15 cellular contexts compared by ENCODE assay signal in genomic region chr4:137310156-137310555, GRCh38.
DNase-seq lines count a peak whose midpoint lies in the region; ATAC-seq and TF ChIP-seq lines count a peak whose summit lies in the region.
"Had no signal": no experiment of that assay in that cellular context is flagged by ENCODE, and none has a peak within 500 bp of the region (broad histone marks: within the 10 kb centered on the region; RNA-seq: fewer than 3 reads in every experiment).

No MANE protein-coding gene starts in this region.

- no peaks in the 10 kb centered on the region for H3K27me3 Mint-ChIP-seq in HFFc6 (ENCODE audit: insufficient read depth)
- no peaks in the 10 kb centered on the region for H3K27me3 Mint-ChIP-seq in T-helper 2 cell treated with Interferon-gamma antibody and Interleukin-4, amounts not matched to agents 5 μg/mL and 100 μg/mL, for 36 hours (ENCODE audit: low read depth)
- H3K27me3 Mint-ChIP-seq: stimulated activated naive B cell treated with anti-CD40 and anti-IgM and Interleukin-4, amounts not matched to agents 10 μg/mL and 1 μg/mL and 100 μg/mL, for 72 hours had no signal

- H3K27ac Mint-ChIP-seq in HFFc6 = peak overlapping the region; percentile 74
- no peak overlapping the region for H3K27ac Mint-ChIP-seq in T-helper 2 cell treated with Interferon-gamma antibody and Interleukin-4, amounts not matched to agents 5 μg/mL and 100 μg/mL, for 36 hours
- H3K27ac Mint-ChIP-seq: H9; stimulated activated naive B cell treated with anti-CD40 and anti-IgM and Interleukin-4, amounts not matched to agents 10 μg/mL and 1 μg/mL and 100 μg/mL, for 72 hours had no signal

- peak overlapping the region; percentile 22 for H3K9ac ChIP-seq in skeletal muscle satellite cell (ENCODE audit: low read depth, low read length)
- H3K9ac ChIP-seq: BLaER1 treated with 17β-estradiol and CSF1 and Interleukin-3, amounts not matched to agents 10 nM and 100 nM had no signal

- H3K9me3 ChIP-seq in SJCRH30 (replicated peaks) (no peaks in the 10 kb centered on the region), skeletal muscle satellite cell (replicated peaks; ENCODE audit: low read length) (no peaks in the 10 kb centered on the region)
- H3K9me3 ChIP-seq: BLaER1 treated with 17β-estradiol and CSF1 and Interleukin-3, amounts not matched to agents 10 nM and 100 nM; gastrocnemius medialis had no signal

- no peak for DNase-seq in HFFc6
- DNase-seq in SJCRH30 = peak in 1 of 2 experiments; percentile 2
- DNase-seq in fibroblast of peridontal ligament (ENCODE audit: extremely low read depth) = peak; percentile 68
- no peak for DNase-seq in omental fat pad (ENCODE audit: low spot score)
- no peak for DNase-seq in activated CD4-positive, alpha-beta T cell treated with anti-CD3 and anti-CD28 coated beads, Interleukin-2, amount 50 U/mL, for 4 hours
- no peak for DNase-seq in T-helper 2 cell treated with Interferon-gamma antibody and Interleukin-4, amounts not matched to agents 5 μg/mL and 100 μg/mL, for 36 hours (ENCODE audit: low spot score)
- DNase-seq: activated CD8-positive, alpha-beta memory T cell treated with anti-CD3 and anti-CD28 coated beads for 24 hours; gastrocnemius medialis; H9; nucleus accumbens; stimulated activated naive B cell treated with anti-CD40 and anti-IgM and Interleukin-4, amounts not matched to agents 10 μg/mL and 1 μg/mL and 100 μg/mL, for 72 hours had no signal

- peaks cover 65% of the 10 kb centered on the region for H3K4me1 Mint-ChIP-seq in HFFc6 (ENCODE audit: low read depth)
- H3K4me1 Mint-ChIP-seq in T-helper 2 cell treated with Interferon-gamma antibody and Interleukin-4, amounts not matched to agents 5 μg/mL and 100 μg/mL, for 36 hours (ENCODE audit: low read depth) = no peaks in the 10 kb centered on the region
- H3K4me1 Mint-ChIP-seq: stimulated activated naive B cell treated with anti-CD40 and anti-IgM and Interleukin-4, amounts not matched to agents 10 μg/mL and 1 μg/mL and 100 μg/mL, for 72 hours had no signal

- peak overlapping the region; percentile 50 for H3K27ac ChIP-seq in SJCRH30
- H3K27ac ChIP-seq: BLaER1 treated with 17β-estradiol and CSF1 and Interleukin-3, amounts not matched to agents 10 nM and 100 nM had no signal

- peak overlapping the region; percentile 75 for H3K4me3 Mint-ChIP-seq in HFFc6
- no peak overlapping the region for H3K4me3 Mint-ChIP-seq in T-helper 2 cell treated with Interferon-gamma antibody and Interleukin-4, amounts not matched to agents 5 μg/mL and 100 μg/mL, for 36 hours
- H3K4me3 Mint-ChIP-seq: H9; stimulated activated naive B cell treated with anti-CD40 and anti-IgM and Interleukin-4, amounts not matched to agents 10 μg/mL and 1 μg/mL and 100 μg/mL, for 72 hours had no signal

- peak overlapping the region; percentile 34 for H3K4me2 ChIP-seq in skeletal muscle satellite cell (ENCODE audit: low read length)
- H3K4me2 ChIP-seq: BLaER1 treated with 17β-estradiol and CSF1 and Interleukin-3, amounts not matched to agents 10 nM and 100 nM had no signal

- H3K27me3 ChIP-seq in SJCRH30 = no peaks in the 10 kb centered on the region
- H3K27me3 ChIP-seq in skeletal muscle satellite cell (ENCODE audit: control insufficient read depth, insufficient read depth, low read length) = no peaks in the 10 kb centered on the region
- H3K27me3 ChIP-seq: BLaER1 treated with 17β-estradiol and CSF1 and Interleukin-3, amounts not matched to agents 10 nM and 100 nM; gastrocnemius medialis had no signal

- H3K36me3 ChIP-seq in SJCRH30 = no peaks in the 10 kb centered on the region
- H3K36me3 ChIP-seq in skeletal muscle satellite cell (ENCODE audit: insufficient read depth, low read length) = no peaks in the 10 kb centered on the region
- H3K36me3 ChIP-seq: BLaER1 treated with 17β-estradiol and CSF1 and Interleukin-3, amounts not matched to agents 10 nM and 100 nM; gastrocnemius medialis had no signal

- H3K4me3 ChIP-seq in SJCRH30 (no peak overlapping the region), skeletal muscle satellite cell (ENCODE audit: low read length) (no peak overlapping the region)
- H3K4me3 ChIP-seq: BLaER1 treated with 17β-estradiol and CSF1 and Interleukin-3, amounts not matched to agents 10 nM and 100 nM; gastrocnemius medialis; K562; skin epidermis had no signal

- no peaks in the 10 kb centered on the region for H3K9me3 Mint-ChIP-seq in HFFc6
- H3K9me3 Mint-ChIP-seq in T-helper 2 cell treated with Interferon-gamma antibody and Interleukin-4, amounts not matched to agents 5 μg/mL and 100 μg/mL, for 36 hours = no peaks in the 10 kb centered on the region
- H3K9me3 Mint-ChIP-seq: H9 had no signal

- ATAC-seq in omental fat pad (ENCODE audit: low FRiP score) = no peak
- ATAC-seq: K562; stimulated activated naive B cell treated with anti-CD40 and anti-IgM and Interleukin-4, amounts not matched to agents 10 μg/mL and 1 μg/mL and 100 μg/mL, for 72 hours had no signal

- no peaks in the 10 kb centered on the region for H3K36me3 Mint-ChIP-seq in HFFc6 (ENCODE audit: low read depth)
- H3K36me3 Mint-ChIP-seq in T-helper 2 cell treated with Interferon-gamma antibody and Interleukin-4, amounts not matched to agents 5 μg/mL and 100 μg/mL, for 36 hours (ENCODE audit: low read depth) = no peaks in the 10 kb centered on the region
- H3K36me3 Mint-ChIP-seq: stimulated activated naive B cell treated with anti-CD40 and anti-IgM and Interleukin-4, amounts not matched to agents 10 μg/mL and 1 μg/mL and 100 μg/mL, for 72 hours had no signal

- TF ChIP-seq CTCF in HFFc6 (IDR thresholded peaks at IDR 0.05) (no peak), omental fat pad (IDR thresholded peaks at IDR 0.05) (no peak)

- H3K4me1 ChIP-seq in SJCRH30 = peaks cover 17% of the 10 kb centered on the region
- peaks cover 55% of the 10 kb centered on the region for H3K4me1 ChIP-seq in skeletal muscle satellite cell (ENCODE audit: control insufficient read depth, insufficient read depth, low read length)
- H3K4me1 ChIP-seq: BLaER1 treated with 17β-estradiol and CSF1 and Interleukin-3, amounts not matched to agents 10 nM and 100 nM; gastrocnemius medialis had no signal
